ENCODE assay signal across 18 cellular contexts in genomic region chr10:120426306-120426705, GRCh38. TPM values are rescaled to one million over a fixed set of nuclear protein-coding genes. Genes with fewer than 3 reads are reported as not detected.
"Had no signal": no experiment of that assay in that cellular context is flagged by ENCODE, and none has a peak within 500 bp of the region (broad histone marks: within the 10 kb centered on the region; RNA-seq: fewer than 3 reads in every experiment).

No MANE protein-coding gene starts in this region.

- H3K4me1 ChIP-seq: testis had no signal

- H3K27ac ChIP-seq: testis had no signal

- DNase-seq: activated CD4-positive, alpha-beta T cell treated with anti-CD3 and anti-CD28 coated beads for 48 hours; activated CD8-positive, alpha-beta T cell treated with anti-CD3 and anti-CD28 coated beads, Interleukin-2, amount 10 ng/mL, durations not matched to agents 7 days and 5 days; activated naive CD4-positive, alpha-beta T cell treated with anti-CD3 and anti-CD28 coated beads, Interleukin-2, amount 10 ng/mL, durations not matched to agents 7 days and 5 days; amniotic stem cell; cerebellar nuclear complex; endodermal cell; glutamatergic neuron; stimulated activated CD4-positive, alpha-beta T cell treated with anti-CD3 and anti-CD28 coated beads, Interleukin-15, amount 100 ng/mL, for 24 hours; stimulated activated CD4-positive, alpha-beta T cell treated with anti-CD3 and anti-CD28 coated beads, Interleukin-4, amount 100 ng/mL, for 4 hours; stimulated activated naive CD8-positive, alpha-beta T cell treated with anti-CD3 and anti-CD28 coated beads, Interleukin-15, amount 100 ng/mL, for 72 hours; T-helper 1 cell; testis had no signal

- H3K4me1 Mint-ChIP-seq: activated naive CD4-positive, alpha-beta T cell treated with anti-CD3 and anti-CD28 coated beads, Interleukin-2, amount 10 ng/mL, durations not matched to agents 7 days and 5 days; memory B cell had no signal

- H3K9me3 ChIP-seq: testis had no signal

- H3K36me3 Mint-ChIP-seq: activated naive CD4-positive, alpha-beta T cell treated with anti-CD3 and anti-CD28 coated beads, Interleukin-2, amount 10 ng/mL, durations not matched to agents 7 days and 5 days; memory B cell; natural killer cell treated with Interleukin-12 subunit alpha and Interleukin-12 subunit beta and Interleukin-15 and Interleukin-18, amount 100 ng/mL, for 72 hours; WTC11 had no signal

- H3K27me3 ChIP-seq: testis had no signal

- ATAC-seq: activated CD8-positive, alpha-beta T cell treated with anti-CD3 and anti-CD28 coated beads, Interleukin-2, amount 10 ng/mL, durations not matched to agents 7 days and 5 days; natural killer cell treated with Interleukin-12 subunit alpha and Interleukin-12 subunit beta and Interleukin-15 and Interleukin-18, amount 100 ng/mL, for 72 hours; stimulated activated naive CD8-positive, alpha-beta T cell treated with anti-CD3 and anti-CD28 coated beads, Interleukin-15, amount 100 ng/mL, for 72 hours; WTC11 had no signal

- H3K4me3 Mint-ChIP-seq: activated CD8-positive, alpha-beta T cell treated with anti-CD3 and anti-CD28 coated beads, Interleukin-2, amount 10 ng/mL, durations not matched to agents 7 days and 5 days; activated naive CD4-positive, alpha-beta T cell treated with anti-CD3 and anti-CD28 coated beads, Interleukin-2, amount 10 ng/mL, durations not matched to agents 7 days and 5 days; endodermal cell; memory B cell; natural killer cell treated with Interleukin-12 subunit alpha and Interleukin-12 subunit beta and Interleukin-15 and Interleukin-18, amount 100 ng/mL, for 72 hours; stimulated activated naive CD8-positive, alpha-beta T cell treated with anti-CD3 and anti-CD28 coated beads, Interleukin-15, amount 100 ng/mL, for 72 hours; WTC11 had no signal

- H3K27ac Mint-ChIP-seq: activated CD8-positive, alpha-beta T cell treated with anti-CD3 and anti-CD28 coated beads, Interleukin-2, amount 10 ng/mL, durations not matched to agents 7 days and 5 days; activated naive CD4-positive, alpha-beta T cell treated with anti-CD3 and anti-CD28 coated beads, Interleukin-2, amount 10 ng/mL, durations not matched to agents 7 days and 5 days; activated T-helper 2 cell treated with anti-CD3 and anti-CD28 coated beads, Interferon-gamma antibody, Interleukin-2, Interleukin-4, amounts not matched to agents 10 μg/mL and 5 μg/mL and 100 μg/mL, durations not matched to agents 14 hours and 24 hours and 36 hours; endodermal cell; memory B cell; natural killer cell treated with Interleukin-12 subunit alpha and Interleukin-12 subunit beta and Interleukin-15 and Interleukin-18, amount 100 ng/mL, for 72 hours; stimulated activated naive CD8-positive, alpha-beta T cell treated with anti-CD3 and anti-CD28 coated beads, Interleukin-15, amount 100 ng/mL, for 72 hours; WTC11 had no signal

- H3K4me3 ChIP-seq: testis had no signal

- H3K9me3 Mint-ChIP-seq: activated naive CD4-positive, alpha-beta T cell treated with anti-CD3 and anti-CD28 coated beads, Interleukin-2, amount 10 ng/mL, durations not matched to agents 7 days and 5 days; activated T-helper 2 cell treated with anti-CD3 and anti-CD28 coated beads, Interferon-gamma antibody, Interleukin-2, Interleukin-4, amounts not matched to agents 10 μg/mL and 5 μg/mL and 100 μg/mL, durations not matched to agents 14 hours and 24 hours and 36 hours; memory B cell; natural killer cell treated with Interleukin-12 subunit alpha and Interleukin-12 subunit beta and Interleukin-15 and Interleukin-18, amount 100 ng/mL, for 72 hours; stimulated activated naive CD8-positive, alpha-beta T cell treated with anti-CD3 and anti-CD28 coated beads, Interleukin-15, amount 100 ng/mL, for 72 hours; WTC11 had no signal

RNA-seq across cellular contexts. Expression of gene PLPP4, which starts 30.7 kb away (rescaled TPM):
- total RNA-seq: activated CD8-positive, alpha-beta T cell treated with anti-CD3 and anti-CD28 coated beads, Interleukin-2, amount 10 ng/mL, durations not matched to agents 7 days and 5 days; activated T-helper 2 cell treated with anti-CD3 and anti-CD28 coated beads, Interferon-gamma antibody, Interleukin-2, Interleukin-4, amounts not matched to agents 10 μg/mL and 5 μg/mL and 100 μg/mL, durations not matched to agents 14 hours and 24 hours and 36 hours; dermis microvascular lymphatic vessel endothelial cell; natural killer cell treated with Interleukin-12 subunit alpha and Interleukin-12 subunit beta and Interleukin-15 and Interleukin-18, amount 100 ng/mL, for 72 hours; ureter had no signal
